23 cellular contexts compared by ENCODE assay signal in the genomic region with DNA sequence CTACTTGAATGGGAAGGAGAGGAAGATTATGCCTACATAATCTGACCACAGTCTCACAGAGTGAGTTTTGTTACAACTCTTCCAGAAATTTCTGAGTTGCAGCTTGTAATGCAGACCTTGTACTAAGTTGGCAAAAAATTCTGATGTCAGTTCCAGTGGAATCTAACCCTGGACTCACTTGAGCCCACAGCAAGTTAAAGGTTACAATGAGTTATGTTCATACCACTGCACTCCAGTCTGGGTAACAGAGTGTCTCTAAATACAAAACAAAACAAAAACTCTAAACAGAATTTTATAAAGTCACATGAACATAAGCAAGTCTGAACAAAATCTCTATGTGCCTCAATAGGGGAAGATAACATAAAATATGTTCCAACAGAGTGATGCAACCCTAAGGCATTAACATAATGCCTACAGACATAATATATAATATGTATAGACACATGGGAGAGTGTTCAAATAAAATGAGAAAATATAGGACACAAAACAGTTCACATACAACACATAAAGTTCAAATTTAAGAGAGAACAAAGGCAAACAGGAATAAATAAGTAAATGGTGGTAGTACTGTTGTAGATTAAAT. TPM values are rescaled to one million over a fixed set of nuclear protein-coding genes. Genes with fewer than 3 reads are reported as not detected.
DNase-seq lines count a peak whose midpoint lies in the region; ATAC-seq and TF ChIP-seq lines count a peak whose summit lies in the region.
"Had no signal": no experiment of that assay in that cellular context is flagged by ENCODE, and none has a peak within 500 bp of the region (broad histone marks: within the 10 kb centered on the region; RNA-seq: fewer than 3 reads in every experiment).

No MANE protein-coding gene starts in this region.

- no peaks in the 10 kb centered on the region for H4K20me1 ChIP-seq in smooth muscle cell (ENCODE audit: low read depth)

- intact Hi-C loops in right lobe of liver (cut with DNase I), result no loop called here

- no peaks in the 10 kb centered on the region for H3K27me3 ChIP-seq in right lobe of liver
- no peaks in the 10 kb centered on the region for H3K27me3 ChIP-seq in suprapubic skin
- no peaks in the 10 kb centered on the region for H3K27me3 ChIP-seq in smooth muscle cell (ENCODE audit: low read depth)

- H3K9me3 ChIP-seq in right lobe of liver, result no peaks in the 10 kb centered on the region
- no peaks in the 10 kb centered on the region for H3K9me3 ChIP-seq in suprapubic skin
- H3K9me3 ChIP-seq in smooth muscle cell (replicated peaks; ENCODE audit: low read depth), result peaks cover 6% of the 10 kb centered on the region
- H3K9me3 ChIP-seq: Caco-2, SK-N-SH had no signal

- DNase-seq in OCI-M1 (lab: John Stamatoyannopoulos, UW) (peak; percentile 11), choroid plexus epithelial cell (ENCODE audit: low read depth) (peak; percentile 1), right lobe of liver (no peak), suprapubic skin (ENCODE audit: low spot score in 2 of 2) (no peak), superior temporal gyrus (ENCODE audit: extremely low spot score) (no peak), NOMO-1 (lab: John Stamatoyannopoulos, UW; ENCODE audit: unreplicated experiment in 2 of 2) (no peak), smooth muscle cell (lab: John Stamatoyannopoulos, UW; ENCODE audit: unreplicated experiment) (no peak)
- DNase-seq: ACHN, Caco-2, GF-D8, GOT3, KG1, NCI-H1105 treated with DMSO at 0.1 percent for 48 hours, NCI-H1694 treated with DMSO at 0.1 percent for 48 hours, NCI-H2107, NCI-H2227 treated with DMSO at 0.1 percent for 48 hours, NCI-H510A treated with DMSO at 0.1 percent for 48 hours, NCI-H774, SHP77, SK-N-SH had no signal

- TF ChIP-seq CTCF in choroid plexus epithelial cell (conservative IDR thresholded peaks at IDR 0.05; ENCODE audit: low read depth, low read length) (no peak), right lobe of liver (IDR thresholded peaks at IDR 0.05) (no peak), suprapubic skin (IDR thresholded peaks at IDR 0.05) (no peak), smooth muscle cell (IDR thresholded peaks at IDR 0.05; ENCODE audit: borderline replicate concordance, insufficient read depth, poor library complexity, severe bottlenecking) (no peak)

- no peak overlapping the region for H3K4me3 ChIP-seq in choroid plexus epithelial cell (ENCODE audit: low read depth, low read length)
- H3K4me3 ChIP-seq in right lobe of liver, result peak overlapping the region; percentile 9 to 70 (median 54)
- no peak overlapping the region for H3K4me3 ChIP-seq in suprapubic skin
- no peak overlapping the region for H3K4me3 ChIP-seq in smooth muscle cell
- H3K4me3 ChIP-seq: GM12878 had no signal

- TF ChIP-seq POLR2A in right lobe of liver (IDR thresholded peaks at IDR 0.05), result no peak
- TF ChIP-seq POLR2A in suprapubic skin (IDR thresholded peaks at IDR 0.05), result no peak

- no peaks in the 10 kb centered on the region for H3K36me3 ChIP-seq in right lobe of liver
- H3K36me3 ChIP-seq in suprapubic skin, result no peaks in the 10 kb centered on the region
- H3K36me3 ChIP-seq in smooth muscle cell (ENCODE audit: low read depth), result no peaks in the 10 kb centered on the region

- peak overlapping the region; percentile 65 to 95 (median 94) for H3K27ac ChIP-seq in right lobe of liver
- H3K27ac ChIP-seq in suprapubic skin, result peak overlapping the region; percentile 70
- no peak overlapping the region for H3K27ac ChIP-seq in smooth muscle cell (ENCODE audit: low read depth)

- no peaks in the 10 kb centered on the region for H3F3A ChIP-seq in smooth muscle cell (ENCODE audit: low read depth)

- H3K9ac ChIP-seq in smooth muscle cell (ENCODE audit: low read depth), result no peak overlapping the region
- H3K9ac ChIP-seq: SK-N-SH had no signal

- peak; percentile 60 to 77 (median 70) for ATAC-seq in right lobe of liver
- ATAC-seq: GM12878, HCT116 had no signal

- peaks cover 0 to 42% (median 15%) of the 10 kb centered on the region in 4 donors for H3K4me1 ChIP-seq in right lobe of liver
- peaks cover 16% of the 10 kb centered on the region for H3K4me1 ChIP-seq in suprapubic skin
- no peaks in the 10 kb centered on the region for H3K4me1 ChIP-seq in smooth muscle cell (ENCODE audit: low read depth)
- H3K4me1 ChIP-seq: Caco-2 had no signal

- H2AFZ ChIP-seq in smooth muscle cell (ENCODE audit: low read depth), result no peak overlapping the region

- H3K79me2 ChIP-seq in smooth muscle cell (ENCODE audit: low read depth), result no peaks in the 10 kb centered on the region

- no peak for TF ChIP-seq EP300 in suprapubic skin (IDR thresholded peaks at IDR 0.05)

- H3K4me2 ChIP-seq in smooth muscle cell, result no peak overlapping the region
- H3K4me2 ChIP-seq: SK-N-SH had no signal

RNA-seq across cellular contexts. Expression of gene GLYAT, which starts 1.1 kb away (rescaled TPM):
- total RNA-seq in right lobe of liver, result 100 to 1,000 TPM in 3 of 6 experiments, 10 to 100 TPM in 3; 62.2 to 399 (median 159) TPM
- total RNA-seq in suprapubic skin, result under 1 TPM in 2 of 4 donors, not detected in 2; 0.36 to 0.42 TPM
- total RNA-seq in smooth muscle cell, result not detected in 2 replicates
- not detected in 2 replicates for polyA plus RNA-seq in smooth muscle cell
- total RNA-seq: Caco-2, Daoy had no signal
- polyA plus RNA-seq: GM12878, SK-N-SH had no signal

Comparison
In these comparisons a context has a peak if more than half of its experiments do, and no peak if none do; other contexts are left out.
1. DNase-seq: peak in OCI-M1 (single experiment) and choroid plexus epithelial cell (single experiment); none in right lobe of liver (0 of 3), suprapubic skin (0 of 2), superior temporal gyrus (single experiment), NOMO-1 (0 of 2) and smooth muscle cell (single experiment).
2. H3K4me3 ChIP-seq: peak in right lobe of liver (3 of 3); none in choroid plexus epithelial cell (single experiment), suprapubic skin (single experiment) and smooth muscle cell (single experiment).
3. RNA of gene GLYAT, which starts 1.1 kb away (total RNA-seq): 62.2 to 399 TPM in right lobe of liver; 0.36 to 0.42 TPM in suprapubic skin and not detected in smooth muscle cell; every median in the first group is over 10 times any median in the second.